Comparison of ENCODE assay signal across 17 cellular contexts in the genomic region with DNA sequence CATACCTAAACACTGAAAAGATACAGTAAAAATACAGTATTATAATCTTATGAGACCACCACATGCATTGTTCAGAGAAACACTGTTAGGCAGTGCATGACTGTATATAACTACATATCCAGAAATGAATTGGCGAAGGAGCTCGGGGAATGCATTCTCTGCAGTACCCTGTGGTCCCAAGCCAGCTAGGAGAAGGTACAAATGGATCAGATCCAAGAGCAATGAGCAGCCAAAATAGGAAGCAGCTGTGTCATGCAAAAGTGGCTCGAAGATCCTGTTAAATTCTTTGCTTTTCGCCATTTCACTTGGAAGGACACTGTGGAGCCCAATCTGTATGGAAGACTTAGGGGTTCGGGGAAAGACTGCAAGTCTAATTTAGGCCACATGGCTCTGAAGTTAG.
"Had no signal": no experiment of that assay in that cellular context is flagged by ENCODE, and none has a peak within 500 bp of the region (broad histone marks: within the 10 kb centered on the region; RNA-seq: fewer than 3 reads in every experiment).

No MANE protein-coding gene starts in this region.

- H3K36me3 ChIP-seq: ovary, right atrium auricular region, spleen, tibial nerve, uterus had no signal

- DNase-seq: hypothalamus; islet precursor cell; mesendoderm; naive thymus-derived CD4-positive, alpha-beta T cell; ovary; small intestine; spleen; stimulated activated CD4-positive, alpha-beta T cell treated with anti-CD3 and anti-CD28 coated beads, Interleukin-4, amount 100 ng/mL, for 24 hours; stimulated activated naive CD4-positive, alpha-beta T cell; substantia nigra; uterus had no signal

- H3K9me3 ChIP-seq: ovary, right atrium auricular region, tibial nerve, uterus had no signal

- FAIRE-seq: small intestine had no signal

- ATAC-seq: naive thymus-derived CD4-positive, alpha-beta T cell; natural killer cell treated with Interleukin-12 subunit alpha and Interleukin-12 subunit beta and Interleukin-15 and Interleukin-18, amount 100 ng/mL, for 72 hours; sciatic nerve; stimulated activated effector memory CD8-positive, alpha-beta T cell treated with anti-CD3 and anti-CD28 coated beads, Interleukin-12 subunit alpha, Interleukin-12 subunit beta, amount 100 ng/mL, for 72 hours had no signal

- H3K27ac ChIP-seq: ovary, right atrium auricular region, spleen, tibial nerve, uterus had no signal

- H3K27me3 ChIP-seq: ovary, right atrium auricular region, spleen, tibial nerve, uterus had no signal

- H3K4me1 ChIP-seq: right atrium auricular region, spleen, tibial nerve, uterus had no signal

- H3K4me3 ChIP-seq: lung, ovary, right atrium auricular region, spleen, tibial nerve, uterus had no signal
